ENCODE assay signal across 8 cellular contexts in genomic region chr5:177370488-177371119, GRCh38. TPM values are rescaled to one million over a fixed set of nuclear protein-coding genes. Genes with fewer than 3 reads are reported as not detected.
DNase-seq lines count a peak whose midpoint lies in the region; ATAC-seq and TF ChIP-seq lines count a peak whose summit lies in the region.

No MANE protein-coding gene starts in this region.

- H3K4me1 ChIP-seq in BLaER1 treated with 17β-estradiol and CSF1 and Interleukin-3, amounts not matched to agents 10 nM and 100 nM: peaks cover 44 to 69% (median 53%) of the 10 kb centered on the region in 10 experiments
- H3K4me1 ChIP-seq in liver (ENCODE audit: control insufficient read depth in 4 of 4, insufficient read depth in 4 of 4, low read length in 3 of 4): peaks cover 36 to 84% (median 64%) of the 10 kb centered on the region in 4 donors

- peak overlapping the region; percentile 60 to 70 (median 64) for H3K4me3 ChIP-seq in BLaER1 treated with 17β-estradiol and CSF1 and Interleukin-3, amounts not matched to agents 10 nM and 100 nM
- H3K4me3 ChIP-seq in WI38 (ENCODE audit: low read depth, low read length): peak overlapping the region; percentile 54
- peak overlapping the region in 1 of 3 donors; percentile 51 for H3K4me3 ChIP-seq in liver (ENCODE audit: low read depth in 1 of 3, low read length in 3 of 3)

- peak overlapping the region in 10 of 11 experiments; percentile 69 to 83 (median 80); a peak in 18 of 22 replicates for H3K9ac ChIP-seq in BLaER1 treated with 17β-estradiol and CSF1 and Interleukin-3, amounts not matched to agents 10 nM and 100 nM
- H3K9ac ChIP-seq in liver (ENCODE audit: low read depth in 1 of 2, low read length in 2 of 2): no peak overlapping the region

- peaks cover 0 to 40% (median 0%) of the 10 kb centered on the region in 11 experiments; a peak in 9 of 22 replicates for H4K20me1 ChIP-seq in BLaER1 treated with 17β-estradiol and CSF1 and Interleukin-3, amounts not matched to agents 10 nM and 100 nM

- H3K27ac ChIP-seq in BLaER1 treated with 17β-estradiol and CSF1 and Interleukin-3, amounts not matched to agents 10 nM and 100 nM: peak overlapping the region in 10 of 11 experiments; percentile 60 to 76 (median 72); a peak in 14 of 22 replicates
- peak overlapping the region; percentile 77 to 87 for H3K27ac ChIP-seq in liver (ENCODE audit: low read depth in 1 of 2, low read length in 2 of 2)

- 16% methylated on average over 42 of the region's 42 CpGs for WGBS in liver

- H3K4me2 ChIP-seq in BLaER1 treated with 17β-estradiol and CSF1 and Interleukin-3, amounts not matched to agents 10 nM and 100 nM: peak overlapping the region; percentile 91 to 100 (median 98)

- H3K9me3 ChIP-seq in BLaER1 treated with 17β-estradiol and CSF1 and Interleukin-3, amounts not matched to agents 10 nM and 100 nM (replicated peaks in 1 of 11): no peaks in the 10 kb centered on the region
- H3K9me3 ChIP-seq in liver (ENCODE audit: control insufficient read depth in 4 of 4, low read length in 3 of 4): no peaks in the 10 kb centered on the region

- TF ChIP-seq RAD21 in liver (IDR thresholded peaks at IDR 0.05): peak; percentile 69 to 79

- peak; percentile 78 for ATAC-seq in GM21390 (IDR thresholded peaks at IDR 0.05; ENCODE audit: unreplicated experiment)

- peak; percentile 60 for DNase-seq in NCI-H1105 (lab: John Stamatoyannopoulos, UW)
- DNase-seq in dermis blood vessel endothelial cell: peak; percentile 93
- peak; percentile 34 for DNase-seq in stimulated activated CD8-positive, alpha-beta memory T cell treated with anti-CD3 and anti-CD28 coated beads, Interleukin-7, amount 100 ng/mL, for 24 hours (ENCODE audit: low read depth)
- DNase-seq in SW 1271 (lab: John Stamatoyannopoulos, UW): no peak

- H3K36me3 ChIP-seq in BLaER1 treated with 17β-estradiol and CSF1 and Interleukin-3, amounts not matched to agents 10 nM and 100 nM: peaks cover 5 to 35% (median 15%) of the 10 kb centered on the region in 11 experiments; a peak in 18 of 22 replicates
- H3K36me3 ChIP-seq in liver (ENCODE audit: control insufficient read depth in 4 of 4, insufficient read depth in 3 of 4, low read depth in 1 of 4, low read length in 3 of 4): no peaks in the 10 kb centered on the region

- no peaks in the 10 kb centered on the region for H3K27me3 ChIP-seq in BLaER1 treated with 17β-estradiol and CSF1 and Interleukin-3, amounts not matched to agents 10 nM and 100 nM
- H3K27me3 ChIP-seq in liver (ENCODE audit: control insufficient read depth in 4 of 4, insufficient read depth in 4 of 4, low read length in 3 of 4): no peaks in the 10 kb centered on the region

- TF ChIP-seq CTCF in WI38 (IDR thresholded peaks at IDR 0.05; ENCODE audit: low read depth, low read length) (peak; percentile 41; the same call in 1 of the 2 replicates), liver (IDR thresholded peaks at IDR 0.05; ENCODE audit: low read depth, low read length, missing input control) (peak; percentile 83)

TF ChIP-seq in liver, 16 proteins besides CTCF, POLR2A, EP300 and RAD21:
- TF ChIP-seq ZBTB33 (IDR thresholded peaks at IDR 0.05) (no peak), EGR1 (IDR thresholded peaks at IDR 0.05; ENCODE audit: low read depth in 2 of 2) (no peak), MAX (IDR thresholded peaks at IDR 0.05) (peak; percentile 55), GABPA (IDR thresholded peaks at IDR 0.05 in 1 of 2, conservative IDR thresholded peaks at IDR 0.05 in 1 of 2) (no peak), TAF1 (conservative IDR thresholded peaks at IDR 0.05) (no peak), HNF4G (IDR thresholded peaks at IDR 0.05) (no peak), SP1 (IDR thresholded peaks at IDR 0.05) (peak; percentile 70), NR2F2 (IDR thresholded peaks at IDR 0.05) (no peak), RXRA (IDR thresholded peaks at IDR 0.05) (peak in 1 of 2 donors; percentile 30), FOXA2 (IDR thresholded peaks at IDR 0.05) (no peak), REST (IDR thresholded peaks at IDR 0.05) (peak; percentile 35), HNF4A (conservative IDR thresholded peaks at IDR 0.05) (peak; percentile 25 to 31), ATF3 (IDR thresholded peaks at IDR 0.05) (no peak), JUND (IDR thresholded peaks at IDR 0.05) (peak in 1 of 2 donors; percentile 32), YY1 (IDR thresholded peaks at IDR 0.05) (peak; percentile 11), FOXA1 (IDR thresholded peaks at IDR 0.05) (peak; percentile 48)

RNA-seq across cellular contexts. Expression of gene RGS14, which starts 12.9 kb away (rescaled TPM):
- total RNA-seq in dermis blood vessel endothelial cell: 4.4 and 9.9 TPM in 2 replicates
- 10 to 100 TPM; 10.2 to 53.8 TPM for total RNA-seq in liver
- polyA plus RNA-seq in liver: 10 to 100 TPM; 30.7 to 35.8 TPM

RNA-seq across cellular contexts. Expression of gene SLC34A1, which starts 13.6 kb away (rescaled TPM):
- not detected in 2 replicates for total RNA-seq in dermis blood vessel endothelial cell
- total RNA-seq in liver: 1 to 10 TPM in 1 of 2 donors, under 1 TPM in 1; 0.23 to 1.0 TPM
- polyA plus RNA-seq in liver: under 1 TPM; 0.33 to 0.60 TPM

RNA-seq across cellular contexts. Expression of gene LMAN2, which starts 19.1 kb away (rescaled TPM):
- total RNA-seq in dermis blood vessel endothelial cell (407 and 457 TPM in 2 replicates), liver (100 to 1,000 TPM; 279 to 478 TPM)
- polyA plus RNA-seq in liver: 100 to 1,000 TPM; 243 to 449 TPM

RNA-seq across cellular contexts. Expression of gene PFN3, which starts 29.9 kb away (rescaled TPM):
- not detected in 2 replicates for total RNA-seq in dermis blood vessel endothelial cell
- total RNA-seq in liver: not detected
- polyA plus RNA-seq in liver: not detected

RNA-seq across cellular contexts. Expression of gene F12, which starts 38.8 kb away (rescaled TPM):
- total RNA-seq in dermis blood vessel endothelial cell (0.85 and 1.3 TPM in 2 replicates), liver (100 to 1,000 TPM in 1 of 2 donors, 10 to 100 TPM in 1; 27.7 to 256 TPM)
- 100 to 1,000 TPM; 294 to 328 TPM for polyA plus RNA-seq in liver

Comparison
In these comparisons a context has a peak if more than half of its experiments do, and no peak if none do; other contexts are left out.
1. H3K9ac ChIP-seq: peak in BLaER1 treated with 17β-estradiol and CSF1 and Interleukin-3, amounts not matched to agents 10 nM and 100 nM (10 of 11); none in liver (0 of 2).
2. DNase-seq: peak in NCI-H1105 (single experiment), dermis blood vessel endothelial cell (single experiment) and stimulated activated CD8-positive, alpha-beta memory T cell treated with anti-CD3 and anti-CD28 coated beads, Interleukin-7, amount 100 ng/mL, for 24 hours (single experiment); none in SW 1271 (0 of 2).